26 cellular contexts compared by ENCODE assay signal in the genomic region with DNA sequence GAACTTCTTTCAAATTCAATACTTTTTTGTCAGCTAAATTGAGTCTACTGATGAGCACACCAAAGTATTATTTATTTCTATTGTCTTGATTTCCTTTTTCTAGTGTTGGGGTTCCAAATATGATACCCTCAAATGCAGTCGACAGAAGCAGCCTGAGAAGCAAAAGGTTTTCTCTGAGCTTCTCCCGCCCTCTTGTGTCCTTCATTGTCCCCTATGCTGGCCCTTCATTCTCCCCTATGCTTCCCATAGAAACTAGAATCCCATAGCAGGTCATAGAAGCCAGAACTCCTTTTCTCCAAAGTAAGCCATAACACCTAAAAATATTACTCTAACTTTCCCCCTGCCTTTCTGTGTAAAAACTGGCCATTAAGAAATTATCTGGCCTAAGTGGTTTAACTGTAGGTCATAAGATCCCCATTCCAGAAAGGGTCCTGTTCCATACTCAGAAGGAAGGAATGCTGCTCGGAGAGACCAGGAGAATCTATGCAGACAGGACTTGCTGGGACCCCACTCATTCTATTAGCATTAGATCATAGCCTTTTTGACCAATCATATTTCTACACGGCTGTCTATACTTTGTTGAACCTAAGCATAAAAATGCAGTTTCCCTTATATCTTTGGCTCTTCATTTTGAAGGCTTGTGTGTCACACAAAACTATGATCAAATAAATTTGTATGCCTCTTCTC.
DNase-seq lines count a peak whose midpoint lies in the region; TF ChIP-seq lines count a peak whose summit lies in the region.
"Had no signal": no experiment of that assay in that cellular context is flagged by ENCODE, and none has a peak within 500 bp of the region (broad histone marks: within the 10 kb centered on the region; RNA-seq: fewer than 3 reads in every experiment).

No MANE protein-coding gene starts in this region.

- H3K4me1 ChIP-seq in neural progenitor cell: no peaks in the 10 kb centered on the region
- H3K4me1 ChIP-seq: heart right ventricle, stomach, upper lobe of right lung had no signal

- H3K9ac ChIP-seq in neural progenitor cell: no peak overlapping the region
- H3K9ac ChIP-seq: parathyroid adenoma had no signal

- H3K9me3 ChIP-seq in neural progenitor cell (ENCODE audit: low read depth): no peaks in the 10 kb centered on the region
- H3K9me3 ChIP-seq: heart right ventricle, stomach, upper lobe of right lung had no signal

- H3K9me3 Mint-ChIP-seq in neural progenitor cell: no peaks in the 10 kb centered on the region

- peak; percentile 3 for DNase-seq in DMS 273 (lab: John Stamatoyannopoulos, UW; ENCODE audit: unreplicated experiment)
- no peak for DNase-seq in DMS 273 treated with DMSO at 0.1 percent for 48 hours (lab: John Stamatoyannopoulos, UW)
- peak; percentile 74 for DNase-seq in NCI-H226
- DNase-seq in cerebellar cortex (ENCODE audit: low spot score): peak; percentile 10
- peak; percentile 10 for DNase-seq in neural progenitor cell (ENCODE audit: low spot score)
- no peak for DNase-seq in activated CD4-positive, alpha-beta T cell treated with anti-CD3 and anti-CD28 coated beads for 48 hours
- DNase-seq in NCI-H524 treated with DMSO at 0.1 percent for 48 hours (lab: John Stamatoyannopoulos, UW): no peak
- no peak for DNase-seq in stimulated activated CD4-positive, alpha-beta T cell treated with anti-CD3 and anti-CD28 coated beads, Interleukin-15, amount 100 ng/mL, for 24 hours
- DNase-seq: activated CD4-positive, alpha-beta T cell treated with anti-CD3 and anti-CD28 coated beads, Interleukin-2, amount 50 U/mL, for 48 hours; activated naive CD4-positive, alpha-beta T cell; activated T-cell treated with anti-CD3 and anti-CD28 coated beads for 4 hours; AML-193; aorta; heart right ventricle; MM.1S; naive thymus-derived CD4-positive, alpha-beta T cell; NCI-H1694 treated with DMSO at 0.1 percent for 48 hours; stimulated activated CD4-positive, alpha-beta T cell treated with anti-CD3 and anti-CD28 coated beads, Interleukin-4, amount 100 ng/mL, for 24 hours; stomach; upper lobe of right lung had no signal

- H3F3A ChIP-seq in neural progenitor cell (ENCODE audit: low read depth): no peaks in the 10 kb centered on the region

- H3K27me3 Mint-ChIP-seq in neural progenitor cell (ENCODE audit: insufficient read depth, low read depth): no peaks in the 10 kb centered on the region
- H3K27me3 Mint-ChIP-seq: IgD-negative memory B cell had no signal

- no peak overlapping the region for H3K4me2 ChIP-seq in neural progenitor cell

- no peak overlapping the region for H3K27ac ChIP-seq in neural progenitor cell
- H3K27ac ChIP-seq: 22Rv1, heart right ventricle, parathyroid adenoma, RWPE1, skin epidermis, stomach, upper lobe of right lung had no signal

- no peaks in the 10 kb centered on the region for H4K20me1 ChIP-seq in neural progenitor cell (ENCODE audit: low read depth)

- no peaks in the 10 kb centered on the region for H3K27me3 ChIP-seq in neural progenitor cell
- H3K27me3 ChIP-seq: heart right ventricle, stomach, upper lobe of right lung had no signal

- H3K27ac Mint-ChIP-seq in neural progenitor cell: no peak overlapping the region
- H3K27ac Mint-ChIP-seq: IgD-negative memory B cell; naive thymus-derived CD4-positive, alpha-beta T cell had no signal

- H3K79me2 ChIP-seq in neural progenitor cell (ENCODE audit: low read depth): no peaks in the 10 kb centered on the region
- H3K79me2 ChIP-seq: parathyroid adenoma had no signal

- H3K36me3 Mint-ChIP-seq in neural progenitor cell: no peaks in the 10 kb centered on the region
- H3K36me3 Mint-ChIP-seq: IgD-negative memory B cell; naive thymus-derived CD4-positive, alpha-beta T cell had no signal

- no peak overlapping the region for H3K4me3 Mint-ChIP-seq in neural progenitor cell
- H3K4me3 Mint-ChIP-seq: IgD-negative memory B cell; naive thymus-derived CD4-positive, alpha-beta T cell had no signal

- H3K36me3 ChIP-seq in neural progenitor cell: no peaks in the 10 kb centered on the region
- H3K36me3 ChIP-seq: heart right ventricle, stomach, upper lobe of right lung had no signal

- H3K4me3 ChIP-seq in neural progenitor cell: no peak overlapping the region
- H3K4me3 ChIP-seq: heart right ventricle, lung, skin epidermis, stomach, upper lobe of right lung had no signal

- no peaks in the 10 kb centered on the region for H3K4me1 Mint-ChIP-seq in neural progenitor cell
- H3K4me1 Mint-ChIP-seq: IgD-negative memory B cell; naive thymus-derived CD4-positive, alpha-beta T cell had no signal

- TF ChIP-seq CTCF in neural progenitor cell (IDR thresholded peaks at IDR 0.05): peak; percentile 41

- H2AFZ ChIP-seq in neural progenitor cell (replicated peaks): no peak overlapping the region
- H2AFZ ChIP-seq: parathyroid adenoma had no signal

Comparison
In these comparisons a context has a peak if more than half of its experiments do, and no peak if none do; other contexts are left out.
1. DNase-seq: peak in DMS 273 (single experiment), NCI-H226 (single experiment), cerebellar cortex (single experiment) and neural progenitor cell (single experiment); none in DMS 273 treated with DMSO at 0.1 percent for 48 hours (single experiment), activated CD4-positive, alpha-beta T cell treated with anti-CD3 and anti-CD28 coated beads for 48 hours (single experiment), NCI-H524 treated with DMSO at 0.1 percent for 48 hours (single experiment) and stimulated activated CD4-positive, alpha-beta T cell treated with anti-CD3 and anti-CD28 coated beads, Interleukin-15, amount 100 ng/mL, for 24 hours (single experiment).